9 cellular contexts compared by ENCODE assay signal in genomic region chr3:131630117-131630516, GRCh38.
DNase-seq lines count a peak whose midpoint lies in the region; ATAC-seq and TF ChIP-seq lines count a peak whose summit lies in the region.
"Had no signal": no experiment of that assay in that cellular context is flagged by ENCODE, and none has a peak within 500 bp of the region (broad histone marks: within the 10 kb centered on the region; RNA-seq: fewer than 3 reads in every experiment).

No MANE protein-coding gene starts in this region.

- peak; percentile 67 to 68 for DNase-seq in AML-193 (lab: John Stamatoyannopoulos, UW)
- DNase-seq in NOMO-1 (lab: John Stamatoyannopoulos, UW; ENCODE audit: unreplicated experiment in 2 of 2), result peak; percentile 83 to 98
- DNase-seq in amygdala (lab: John Stamatoyannopoulos, UW), result no peak
- no peak for DNase-seq in stimulated activated effector memory CD8-positive, alpha-beta T cell treated with anti-CD3 and anti-CD28 coated beads, Interleukin-12 subunit alpha, Interleukin-12 subunit beta, amount 100 ng/mL, for 72 hours (ENCODE audit: low spot score in 2 of 2)
- no peak for DNase-seq in foreskin fibroblast
- no peak for DNase-seq in nephron progenitor cell
- DNase-seq: foreskin melanocyte had no signal

- TF ChIP-seq CTCF in foreskin fibroblast (IDR thresholded peaks at IDR 0.05; ENCODE audit: low read depth, low read length), result no peak
- TF ChIP-seq CTCF in nephron progenitor cell (IDR thresholded peaks at IDR 0.05), result no peak

- H3K4me1 Mint-ChIP-seq in stimulated activated effector memory CD8-positive, alpha-beta T cell treated with anti-CD3 and anti-CD28 coated beads, Interleukin-12 subunit alpha, Interleukin-12 subunit beta, amount 100 ng/mL, for 72 hours, result no peaks in the 10 kb centered on the region
- H3K4me1 Mint-ChIP-seq in nephron progenitor cell, result no peaks in the 10 kb centered on the region

- H3K4me3 Mint-ChIP-seq in stimulated activated effector memory CD8-positive, alpha-beta T cell treated with anti-CD3 and anti-CD28 coated beads, Interleukin-12 subunit alpha, Interleukin-12 subunit beta, amount 100 ng/mL, for 72 hours, result no peak overlapping the region
- H3K4me3 Mint-ChIP-seq in nephron progenitor cell, result no peak overlapping the region

- peaks cover 3% of the 10 kb centered on the region for H3K27me3 Mint-ChIP-seq in nephron progenitor cell (ENCODE audit: low read depth, poor library complexity)

- ATAC-seq in GM19328 (IDR thresholded peaks at IDR 0.05; ENCODE audit: unreplicated experiment) (peak; percentile 87), HG02938 (IDR thresholded peaks at IDR 0.05; ENCODE audit: unreplicated experiment) (peak; percentile 99)
- ATAC-seq in stimulated activated effector memory CD8-positive, alpha-beta T cell treated with anti-CD3 and anti-CD28 coated beads, Interleukin-12 subunit alpha, Interleukin-12 subunit beta, amount 100 ng/mL, for 72 hours, result no peak

- H3K4me3 ChIP-seq in foreskin fibroblast (ENCODE audit: low read depth in 1 of 2, low read length in 2 of 2), result no peak overlapping the region

- H3K9me3 Mint-ChIP-seq in stimulated activated effector memory CD8-positive, alpha-beta T cell treated with anti-CD3 and anti-CD28 coated beads, Interleukin-12 subunit alpha, Interleukin-12 subunit beta, amount 100 ng/mL, for 72 hours, result no peaks in the 10 kb centered on the region
- no peaks in the 10 kb centered on the region for H3K9me3 Mint-ChIP-seq in nephron progenitor cell

- H3K36me3 Mint-ChIP-seq in stimulated activated effector memory CD8-positive, alpha-beta T cell treated with anti-CD3 and anti-CD28 coated beads, Interleukin-12 subunit alpha, Interleukin-12 subunit beta, amount 100 ng/mL, for 72 hours, result no peaks in the 10 kb centered on the region
- no peaks in the 10 kb centered on the region for H3K36me3 Mint-ChIP-seq in nephron progenitor cell (ENCODE audit: low read depth)

- H3K27ac Mint-ChIP-seq in stimulated activated effector memory CD8-positive, alpha-beta T cell treated with anti-CD3 and anti-CD28 coated beads, Interleukin-12 subunit alpha, Interleukin-12 subunit beta, amount 100 ng/mL, for 72 hours, result no peak overlapping the region
- no peak overlapping the region for H3K27ac Mint-ChIP-seq in nephron progenitor cell

Comparison
In these comparisons a context has a peak if more than half of its experiments do, and no peak if none do; other contexts are left out.
1. DNase-seq: peak in AML-193 (2 of 2) and NOMO-1 (2 of 2); none in amygdala (0 of 56), stimulated activated effector memory CD8-positive, alpha-beta T cell treated with anti-CD3 and anti-CD28 coated beads, Interleukin-12 subunit alpha, Interleukin-12 subunit beta, amount 100 ng/mL, for 72 hours (0 of 2), foreskin fibroblast (0 of 2) and nephron progenitor cell (single experiment).